In the genomic region with DNA sequence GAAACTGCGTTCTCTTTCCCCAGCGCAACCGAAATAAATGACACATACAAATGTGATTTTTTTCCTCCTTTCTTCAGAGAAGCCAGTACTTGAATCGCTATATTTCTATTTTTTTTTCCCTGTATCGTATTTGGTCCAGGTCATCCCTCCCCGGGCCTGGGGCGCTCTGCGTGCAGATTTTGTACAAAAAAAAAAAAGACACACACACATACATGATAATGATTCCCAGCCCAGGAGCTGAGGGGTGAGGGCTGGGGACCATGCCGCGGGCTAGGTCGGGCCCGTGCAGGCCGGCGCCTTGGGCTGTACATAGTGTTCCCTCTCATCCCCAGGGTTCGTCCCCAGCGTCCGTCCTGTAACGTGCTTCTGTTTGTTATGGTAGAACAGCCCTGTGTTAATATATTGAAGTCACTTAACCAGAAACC, we compare ENCODE assay signal across 31 cellular contexts. TPM values are rescaled to one million over a fixed set of nuclear protein-coding genes. Genes with fewer than 3 reads are reported as not detected.
DNase-seq lines count a peak whose midpoint lies in the region; ATAC-seq and TF ChIP-seq lines count a peak whose summit lies in the region.
"Had no signal": no experiment of that assay in that cellular context is flagged by ENCODE, and none has a peak within 500 bp of the region (broad histone marks: within the 10 kb centered on the region; RNA-seq: fewer than 3 reads in every experiment).

No MANE protein-coding gene starts in this region.

- peaks cover 90% of the 10 kb centered on the region for H3K27me3 Mint-ChIP-seq in activated CD4-positive, alpha-beta T cell treated with anti-CD3 and anti-CD28 coated beads for 36 hours

- H3K9me3 ChIP-seq in Panc1 (ENCODE audit: control insufficient read depth, insufficient read depth, low read depth, low read length) (no peaks in the 10 kb centered on the region), mesenchymal stem cell (ENCODE audit: control insufficient read depth, low read length) (no peaks in the 10 kb centered on the region), skeletal muscle tissue (ENCODE audit: control insufficient read depth in 3 of 3, low read length in 3 of 3) (no peaks in the 10 kb centered on the region)
- H3K9me3 ChIP-seq: upper lobe of right lung had no signal

- no peak overlapping the region for H3K18ac ChIP-seq in mesenchymal stem cell (ENCODE audit: low read depth in 1 of 2, low read length in 2 of 2)

- H2AK5ac ChIP-seq in mesenchymal stem cell (ENCODE audit: low read length, severe bottlenecking), result peak overlapping the region; percentile 9

- no peak overlapping the region for H3K23ac ChIP-seq in mesenchymal stem cell (ENCODE audit: low read length in 2 of 2)

- intact Hi-C loops in Panc1 (cut with micrococcal nuclease; ENCODE audit: unreplicated experiment), result no loop called here
- intact Hi-C loops in activated CD4-positive, alpha-beta T cell treated with anti-CD3 and anti-CD28 coated beads for 36 hours (cut with DNase I, micrococcal nuclease), result no loop called here

- in situ Hi-C loops in Panc1 (cut with HindIII; ENCODE audit: low pct_unique_long_range_greater_than_20kb, low sequenced_read_pairs), result no loop called here

- H3K4me3 ChIP-seq in AG04449 (ENCODE audit: low read depth, low read length), result peak overlapping the region; percentile 96
- H3K4me3 ChIP-seq in Panc1 (ENCODE audit: low read depth in 2 of 2, low read length in 2 of 2), result peak overlapping the region; percentile 66 to 67
- peak overlapping the region in 1 of 2 experiments; percentile 87 for H3K4me3 ChIP-seq in mesenchymal stem cell (ENCODE audit: insufficient read depth in 1 of 2, low read depth in 1 of 2, low read length in 2 of 2)
- peak overlapping the region; percentile 14 to 88 (median 54) for H3K4me3 ChIP-seq in skeletal muscle tissue (ENCODE audit: low read length in 3 of 3)
- H3K4me3 ChIP-seq: BLaER1 treated with 17β-estradiol and CSF1 and Interleukin-3, amounts not matched to agents 10 nM and 100 nM; upper lobe of right lung had no signal

- no peak overlapping the region for H3K27ac Mint-ChIP-seq in activated CD4-positive, alpha-beta T cell treated with anti-CD3 and anti-CD28 coated beads for 36 hours
- H3K27ac Mint-ChIP-seq: activated CD8-positive, alpha-beta T cell treated with anti-CD3 and anti-CD28 coated beads for 36 hours; stimulated activated memory B cell treated with anti-CD40 and anti-IgM and Interleukin-4, amounts not matched to agents 10 μg/mL and 1 μg/mL and 100 μg/mL, for 72 hours had no signal

- no peaks in the 10 kb centered on the region for H3K27me3 ChIP-seq in Panc1 (ENCODE audit: control insufficient read depth, insufficient read depth, low read length)
- no peaks in the 10 kb centered on the region for H3K27me3 ChIP-seq in mesenchymal stem cell (ENCODE audit: control insufficient read depth in 1 of 2, insufficient read depth in 1 of 2, low read length in 2 of 2)
- H3K27me3 ChIP-seq in skeletal muscle tissue (ENCODE audit: control insufficient read depth in 3 of 3, insufficient read depth in 3 of 3, low read length in 3 of 3), result peaks cover 0 to 3% (median 0%) of the 10 kb centered on the region in 3 donors

- no peak overlapping the region for H2BK15ac ChIP-seq in mesenchymal stem cell (ENCODE audit: low read depth, poor library complexity, severe bottlenecking)

- H3K27ac ChIP-seq in Panc1 (ENCODE audit: low read length), result peak overlapping the region; percentile 99
- peak overlapping the region; percentile 70 for H3K27ac ChIP-seq in mesenchymal stem cell (ENCODE audit: low read length, poor library complexity, severe bottlenecking)
- H3K27ac ChIP-seq in skeletal muscle tissue (ENCODE audit: low read depth, low read length), result peak overlapping the region; percentile 100
- H3K27ac ChIP-seq: BLaER1 treated with 17β-estradiol and CSF1 and Interleukin-3, amounts not matched to agents 10 nM and 100 nM; upper lobe of right lung had no signal

- peaks cover 19% of the 10 kb centered on the region for H3K4me1 Mint-ChIP-seq in activated CD4-positive, alpha-beta T cell treated with anti-CD3 and anti-CD28 coated beads for 36 hours

- H3K14ac ChIP-seq in mesenchymal stem cell (ENCODE audit: low read length in 2 of 2), result no peak overlapping the region

- H3K9ac ChIP-seq in mesenchymal stem cell (ENCODE audit: low read length), result peak overlapping the region; percentile 98
- peak overlapping the region; percentile 77 to 99 (median 99) for H3K9ac ChIP-seq in skeletal muscle tissue (ENCODE audit: low read depth in 1 of 3, low read length in 3 of 3)
- H3K9ac ChIP-seq: BLaER1 treated with 17β-estradiol and CSF1 and Interleukin-3, amounts not matched to agents 10 nM and 100 nM had no signal

- POLR2A ChIA-PET in AG04449 (lab: Yijun Ruan, JAX), result interaction anchor here (1.0 to 3.1 kb wide), 3 partner anchors 11 to 213 kb away, joined by 3 to 22 read pairs (median 4); no protein-coding TSS in a partner anchor
- POLR2A ChIA-PET in Panc1 (lab: Charles Lee), result interaction anchor here (0.5 to 0.8 kb wide), 2 partner anchors 15 to 17 kb away, joined by 3 to 5 read pairs; no protein-coding TSS in a partner anchor
- POLR2A ChIA-PET in activated CD4-positive, alpha-beta T cell treated with anti-CD3 and anti-CD28 coated beads for 36 hours (lab: Charles Lee), result no interaction called here

- H3K4me3 Mint-ChIP-seq in activated CD4-positive, alpha-beta T cell treated with anti-CD3 and anti-CD28 coated beads for 36 hours, result no peak overlapping the region
- H3K4me3 Mint-ChIP-seq: activated CD8-positive, alpha-beta T cell treated with anti-CD3 and anti-CD28 coated beads for 36 hours; activated T-helper 1 cell treated with anti-CD3 and anti-CD28 coated beads, Interleukin-12 subunit alpha, Interleukin-12 subunit beta, Interleukin-2, Interleukin-4 antibody, amounts not matched to agents 30 ng/mL and 10 ng/mL and 1 ng/mL, durations not matched to agents 14 hours and 24 hours and 36 hours; stimulated activated memory B cell treated with anti-CD40 and anti-IgM and Interleukin-4, amounts not matched to agents 10 μg/mL and 1 μg/mL and 100 μg/mL, for 72 hours had no signal

- DNase-seq in AG04449 (ENCODE audit: low read depth, low spot score) (no peak), Panc1 (ENCODE audit: low read depth, low spot score) (no peak), mesenchymal stem cell (no peak), NCI-H510A treated with DMSO at 0.1 percent for 48 hours (lab: John Stamatoyannopoulos, UW) (no peak), AG20443 (ENCODE audit: low spot score) (no peak)
- DNase-seq in activated CD4-positive, alpha-beta T cell treated with anti-CD3 and anti-CD28 coated beads for 36 hours, result no peak
- DNase-seq: ACHN; activated CD8-positive, alpha-beta memory T cell treated with anti-CD3 and anti-CD28 coated beads, Interleukin-2, amount 50 U/mL, for 48 hours; activated CD8-positive, alpha-beta T cell treated with anti-CD3 and anti-CD28 coated beads for 36 hours; activated naive CD4-positive, alpha-beta T cell treated with Interleukin-2 at 50 U/mL for 16 hours; amygdala; Calu3; DMS79 treated with DMSO at 0.1 percent for 48 hours; GF-D8; mammary epithelial cell; NCI-H1048; NCI-H2107; NCI-H345; NCI-H748 treated with DMSO at 0.1 percent for 48 hours; SHP77; substantia nigra; upper lobe of right lung had no signal

- no TSS peak for BruUV-seq in Panc1 (replicated peaks; lab: Mats Ljungman, UMichigan)

- no peak overlapping the region for H2AFZ ChIP-seq in mesenchymal stem cell (ENCODE audit: low read depth, low read length)

- no peak overlapping the region for H4K91ac ChIP-seq in mesenchymal stem cell (ENCODE audit: low read length)

- H2BK5ac ChIP-seq in mesenchymal stem cell (ENCODE audit: low read depth, low read length, poor library complexity, severe bottlenecking), result peak overlapping the region; percentile 46

- peaks cover 3% of the 10 kb centered on the region for H3K36me3 ChIP-seq in Panc1 (ENCODE audit: control insufficient read depth, insufficient read depth, low read length)
- peaks cover 0 to 3% of the 10 kb centered on the region in 2 experiments for H3K36me3 ChIP-seq in mesenchymal stem cell (ENCODE audit: control insufficient read depth in 1 of 2, insufficient read depth in 2 of 2, low read depth in 1 of 2, low read length in 2 of 2)
- H3K36me3 ChIP-seq in skeletal muscle tissue (ENCODE audit: control insufficient read depth in 3 of 3, insufficient read depth in 3 of 3, low read length in 3 of 3), result no peaks in the 10 kb centered on the region
- H3K36me3 ChIP-seq: BLaER1 treated with 17β-estradiol and CSF1 and Interleukin-3, amounts not matched to agents 10 nM and 100 nM; upper lobe of right lung had no signal

- no peak overlapping the region for H3K4ac ChIP-seq in mesenchymal stem cell (ENCODE audit: low read depth in 1 of 2, low read length in 2 of 2)

- H3K79me1 ChIP-seq in mesenchymal stem cell (replicated peaks; ENCODE audit: low read length, poor library complexity, severe bottlenecking), result no peaks in the 10 kb centered on the region

- H4K8ac ChIP-seq in mesenchymal stem cell (ENCODE audit: low read length), result peak overlapping the region; percentile 9

- WGBS in mesenchymal stem cell, result 64% methylated on average over 14 of the region's 18 CpGs

- H2BK120ac ChIP-seq in mesenchymal stem cell (ENCODE audit: low read depth, low read length), result no peak overlapping the region

- H2BK12ac ChIP-seq in mesenchymal stem cell (ENCODE audit: low read length in 2 of 2), result no peak overlapping the region

- CTCF ChIA-PET in AG04449 (lab: Yijun Ruan, JAX) (interaction anchor here (1.0 to 21.3 kb wide), 9 partner anchors 10 to 234 kb away, joined by 3 to 756 read pairs (median 152); a partner anchor contains a TSS), Panc1 (lab: Charles Lee) (interaction anchor here (0.7 kb wide), 1 partner anchor 15 kb away, joined by 5 read pairs; no protein-coding TSS in a partner anchor)
- CTCF ChIA-PET in activated CD4-positive, alpha-beta T cell treated with anti-CD3 and anti-CD28 coated beads for 36 hours (lab: Charles Lee), result interaction anchor here (1.1 to 4.6 kb wide), 3 partner anchors 28 to 189 kb away, joined by 3 to 32 read pairs (median 5); no protein-coding TSS in a partner anchor

- no peaks in the 10 kb centered on the region for H3K36me3 Mint-ChIP-seq in activated CD4-positive, alpha-beta T cell treated with anti-CD3 and anti-CD28 coated beads for 36 hours (ENCODE audit: low read depth)
- H3K36me3 Mint-ChIP-seq: stimulated activated memory B cell treated with anti-CD40 and anti-IgM and Interleukin-4, amounts not matched to agents 10 μg/mL and 1 μg/mL and 100 μg/mL, for 72 hours had no signal

- H3K4me1 ChIP-seq in Panc1 (ENCODE audit: control insufficient read depth, insufficient read depth, low read length) (peaks cover 39% of the 10 kb centered on the region), mesenchymal stem cell (ENCODE audit: control insufficient read depth, insufficient read depth, low read depth, low read length) (peaks cover 39% of the 10 kb centered on the region), skeletal muscle tissue (ENCODE audit: control insufficient read depth in 3 of 3, insufficient read depth in 3 of 3, low read length in 3 of 3) (peaks cover 51 to 81% (median 69%) of the 10 kb centered on the region in 3 donors)

- H3K9me3 Mint-ChIP-seq in activated CD4-positive, alpha-beta T cell treated with anti-CD3 and anti-CD28 coated beads for 36 hours (ENCODE audit: low read depth), result no peaks in the 10 kb centered on the region
- H3K9me3 Mint-ChIP-seq: activated CD8-positive, alpha-beta T cell treated with anti-CD3 and anti-CD28 coated beads for 36 hours; activated T-helper 1 cell treated with anti-CD3 and anti-CD28 coated beads, Interleukin-12 subunit alpha, Interleukin-12 subunit beta, Interleukin-2, Interleukin-4 antibody, amounts not matched to agents 30 ng/mL and 10 ng/mL and 1 ng/mL, durations not matched to agents 14 hours and 24 hours and 36 hours; stimulated activated memory B cell treated with anti-CD40 and anti-IgM and Interleukin-4, amounts not matched to agents 10 μg/mL and 1 μg/mL and 100 μg/mL, for 72 hours had no signal

- H3K4me2 ChIP-seq in mesenchymal stem cell (ENCODE audit: low read length, poor library complexity, severe bottlenecking), result peak overlapping the region; percentile 87
- H3K4me2 ChIP-seq: BLaER1 treated with 17β-estradiol and CSF1 and Interleukin-3, amounts not matched to agents 10 nM and 100 nM had no signal

- ATAC-seq in Panc1, result no peak
- no peak for ATAC-seq in activated CD4-positive, alpha-beta T cell treated with anti-CD3 and anti-CD28 coated beads for 36 hours
- ATAC-seq: activated CD8-positive, alpha-beta T cell treated with anti-CD3 and anti-CD28 coated beads for 36 hours; HCT116; sciatic nerve; stimulated activated memory B cell treated with anti-CD40 and anti-IgM and Interleukin-4, amounts not matched to agents 10 μg/mL and 1 μg/mL and 100 μg/mL, for 72 hours; upper lobe of right lung had no signal

- no peak for TF ChIP-seq CTCF in AG04449 (IDR thresholded peaks at IDR 0.05; ENCODE audit: insufficient read depth, low read length, missing control alignments)
- no peak for TF ChIP-seq CTCF in Panc1 (IDR thresholded peaks at IDR 0.05)

RNA-seq across cellular contexts. Expression of a gene that starts 3.0 kb away (rescaled TPM):
- total RNA-seq in Panc1 (2021; ENCODE audit: unreplicated experiment), result 37.2 TPM
- polyA plus RNA-seq in Panc1 (2012; ENCODE audit: insufficient read length), result 41.2 TPM
- polyA plus RNA-seq in mesenchymal stem cell (2013, experiment 1 of 2), result 18.0 TPM
- 18.5 TPM for polyA plus RNA-seq in mesenchymal stem cell (2013, experiment 2 of 2)
- 4.2 TPM for total RNA-seq in skeletal muscle tissue
- total RNA-seq in activated CD4-positive, alpha-beta T cell treated with anti-CD3 and anti-CD28 coated beads for 36 hours, result not detected
- total RNA-seq: activated CD8-positive, alpha-beta T cell treated with anti-CD3 and anti-CD28 coated beads for 36 hours; activated T-helper 1 cell treated with anti-CD3 and anti-CD28 coated beads, Interleukin-12 subunit alpha, Interleukin-12 subunit beta, Interleukin-2, Interleukin-4 antibody, amounts not matched to agents 30 ng/mL and 10 ng/mL and 1 ng/mL, durations not matched to agents 14 hours and 24 hours and 36 hours; bronchial epithelial cell; T-helper 2 cell treated with Interferon-gamma antibody and Interleukin-4, amounts not matched to agents 100 ng/mL and 5 ng/mL, for 36 hours had no signal

RNA-seq across cellular contexts. Expression of a gene that starts 5.9 kb away (rescaled TPM):
- total RNA-seq in Panc1 (2021; ENCODE audit: unreplicated experiment), result 15.3 TPM
- polyA plus RNA-seq in Panc1 (2012; ENCODE audit: insufficient read length), result 9.5 TPM
- 66.4 TPM for polyA plus RNA-seq in mesenchymal stem cell (2013, experiment 1 of 2)
- 67.1 TPM for polyA plus RNA-seq in mesenchymal stem cell (2013, experiment 2 of 2)
- 0.52 TPM for total RNA-seq in skeletal muscle tissue
- not detected for total RNA-seq in activated CD4-positive, alpha-beta T cell treated with anti-CD3 and anti-CD28 coated beads for 36 hours
- total RNA-seq: activated CD8-positive, alpha-beta T cell treated with anti-CD3 and anti-CD28 coated beads for 36 hours; activated T-helper 1 cell treated with anti-CD3 and anti-CD28 coated beads, Interleukin-12 subunit alpha, Interleukin-12 subunit beta, Interleukin-2, Interleukin-4 antibody, amounts not matched to agents 30 ng/mL and 10 ng/mL and 1 ng/mL, durations not matched to agents 14 hours and 24 hours and 36 hours; bronchial epithelial cell; T-helper 2 cell treated with Interferon-gamma antibody and Interleukin-4, amounts not matched to agents 100 ng/mL and 5 ng/mL, for 36 hours had no signal

RNA-seq across cellular contexts. Expression of a gene that starts 18.0 kb away (rescaled TPM):
- 154 TPM for total RNA-seq in Panc1 (2021; ENCODE audit: unreplicated experiment)
- polyA plus RNA-seq in Panc1 (2012; ENCODE audit: insufficient read length), result 178 TPM
- 8.9 TPM for polyA plus RNA-seq in mesenchymal stem cell (2013, experiment 1 of 2)
- polyA plus RNA-seq in mesenchymal stem cell (2013, experiment 2 of 2), result 9.4 TPM
- 3.7 TPM for total RNA-seq in skeletal muscle tissue
- total RNA-seq in activated CD4-positive, alpha-beta T cell treated with anti-CD3 and anti-CD28 coated beads for 36 hours, result not detected
- total RNA-seq: activated CD8-positive, alpha-beta T cell treated with anti-CD3 and anti-CD28 coated beads for 36 hours; activated T-helper 1 cell treated with anti-CD3 and anti-CD28 coated beads, Interleukin-12 subunit alpha, Interleukin-12 subunit beta, Interleukin-2, Interleukin-4 antibody, amounts not matched to agents 30 ng/mL and 10 ng/mL and 1 ng/mL, durations not matched to agents 14 hours and 24 hours and 36 hours; bronchial epithelial cell; endothelial cell of umbilical vein; T-helper 2 cell treated with Interferon-gamma antibody and Interleukin-4, amounts not matched to agents 100 ng/mL and 5 ng/mL, for 36 hours; upper lobe of right lung had no signal

RNA-seq across cellular contexts. Expression of a gene that starts 25.3 kb away (rescaled TPM):
- total RNA-seq in Panc1 (2021; ENCODE audit: unreplicated experiment) (52.2 TPM), skeletal muscle tissue (2.6 TPM)
- polyA plus RNA-seq in Panc1 (2012; ENCODE audit: insufficient read length), result 46.1 TPM
- polyA plus RNA-seq in mesenchymal stem cell (2013, experiment 1 of 2), result 49.1 TPM
- polyA plus RNA-seq in mesenchymal stem cell (2013, experiment 2 of 2), result 49.1 TPM
- not detected for total RNA-seq in activated CD4-positive, alpha-beta T cell treated with anti-CD3 and anti-CD28 coated beads for 36 hours
- total RNA-seq: activated CD8-positive, alpha-beta T cell treated with anti-CD3 and anti-CD28 coated beads for 36 hours; activated T-helper 1 cell treated with anti-CD3 and anti-CD28 coated beads, Interleukin-12 subunit alpha, Interleukin-12 subunit beta, Interleukin-2, Interleukin-4 antibody, amounts not matched to agents 30 ng/mL and 10 ng/mL and 1 ng/mL, durations not matched to agents 14 hours and 24 hours and 36 hours; bronchial epithelial cell; T-helper 2 cell treated with Interferon-gamma antibody and Interleukin-4, amounts not matched to agents 100 ng/mL and 5 ng/mL, for 36 hours had no signal

RNA-seq across cellular contexts. Expression of a gene that starts 28.2 kb away (rescaled TPM):
- 31.7 TPM for total RNA-seq in Panc1 (2021; ENCODE audit: unreplicated experiment)
- 25.6 TPM for polyA plus RNA-seq in Panc1 (2012; ENCODE audit: insufficient read length)
- 2.4 TPM for polyA plus RNA-seq in mesenchymal stem cell (2013, experiment 1 of 2)
- 1.7 TPM for polyA plus RNA-seq in mesenchymal stem cell (2013, experiment 2 of 2)
- 2.1 TPM for total RNA-seq in skeletal muscle tissue
- total RNA-seq in activated CD4-positive, alpha-beta T cell treated with anti-CD3 and anti-CD28 coated beads for 36 hours, result not detected
- total RNA-seq: activated CD8-positive, alpha-beta T cell treated with anti-CD3 and anti-CD28 coated beads for 36 hours; activated T-helper 1 cell treated with anti-CD3 and anti-CD28 coated beads, Interleukin-12 subunit alpha, Interleukin-12 subunit beta, Interleukin-2, Interleukin-4 antibody, amounts not matched to agents 30 ng/mL and 10 ng/mL and 1 ng/mL, durations not matched to agents 14 hours and 24 hours and 36 hours; bronchial epithelial cell; Calu3; endothelial cell of umbilical vein; T-helper 2 cell treated with Interferon-gamma antibody and Interleukin-4, amounts not matched to agents 100 ng/mL and 5 ng/mL, for 36 hours; upper lobe of right lung had no signal
- polyA plus RNA-seq: endothelial cell of umbilical vein had no signal

Comparison
In these comparisons a context has a peak if more than half of its experiments do, and no peak if none do; other contexts are left out.
1. RNA of a gene that starts 5.9 kb away (total RNA-seq): 15.3 TPM in Panc1 (single experiment); 0.52 TPM in skeletal muscle tissue (single experiment) and not detected in activated CD4-positive, alpha-beta T cell treated with anti-CD3 and anti-CD28 coated beads for 36 hours; every median in the first group is over 10 times any median in the second.
2. RNA of a gene that starts 18.0 kb away (total RNA-seq): 154 TPM in Panc1 (single experiment); 3.7 TPM in skeletal muscle tissue (single experiment) and not detected in activated CD4-positive, alpha-beta T cell treated with anti-CD3 and anti-CD28 coated beads for 36 hours; every median in the first group is over 10 times any median in the second.
3. Peak in every context shown above with its lines, with median percentiles within 50 percentile points of each other: H3K27ac ChIP-seq.